Comparison of ENCODE assay signal across 12 cellular contexts in genomic region chr4:26298198-26298950, GRCh38. TPM values are rescaled to one million over a fixed set of nuclear protein-coding genes. Genes with fewer than 3 reads are reported as not detected.
DNase-seq lines count a peak whose midpoint lies in the region; ATAC-seq and TF ChIP-seq lines count a peak whose summit lies in the region.
"Had no signal": no experiment of that assay in that cellular context is flagged by ENCODE, and none has a peak within 500 bp of the region (broad histone marks: within the 10 kb centered on the region; RNA-seq: fewer than 3 reads in every experiment).

No MANE protein-coding gene starts in this region.

- no peak overlapping the region for H3K4ac ChIP-seq in mesendoderm (ENCODE audit: low read depth, low read length)

- H3K36me3 ChIP-seq in HUES64 (ENCODE audit: insufficient read depth, low read length) (no peaks in the 10 kb centered on the region), brain microvascular endothelial cell (replicated peaks) (no peaks in the 10 kb centered on the region), mesendoderm (ENCODE audit: control insufficient read depth, insufficient read depth, low read length) (no peaks in the 10 kb centered on the region)
- H3K36me3 ChIP-seq: tibial nerve had no signal

- H4K8ac ChIP-seq in mesendoderm (ENCODE audit: low read depth, low read length) = no peak overlapping the region

- no peaks in the 10 kb centered on the region for H3K79me2 ChIP-seq in mesendoderm (ENCODE audit: control insufficient read depth, insufficient read depth, low read length)

- no peaks in the 10 kb centered on the region for H3K27me3 ChIP-seq in HUES64 (ENCODE audit: insufficient read depth, low read length)
- H3K27me3 ChIP-seq in brain microvascular endothelial cell (replicated peaks) = no peaks in the 10 kb centered on the region
- no peaks in the 10 kb centered on the region for H3K27me3 ChIP-seq in mesendoderm (ENCODE audit: insufficient read depth, low read length, poor library complexity)
- H3K27me3 ChIP-seq: tibial nerve had no signal

- H3K23ac ChIP-seq in mesendoderm (ENCODE audit: low read length) = no peak overlapping the region

- ATAC-seq in GM19395 (IDR thresholded peaks at IDR 0.05; ENCODE audit: unreplicated experiment) = no peak

- no peaks in the 10 kb centered on the region for H3K79me1 ChIP-seq in mesendoderm (ENCODE audit: low read length)

- WGBS in HUES64 = 24% methylated on average over 5 of the region's 5 CpGs
- no CpG with 5 or more reads among the region's 5 CpGs for WGBS in mesendoderm (ENCODE audit: extremely low coverage, insufficient coverage, low lambda C conversion rate)

- no peak overlapping the region for H3K56ac ChIP-seq in mesendoderm (ENCODE audit: low read length)

- in situ Hi-C loops in G401 (cut with HindIII; ENCODE audit: low sequenced_read_pairs) = no loop called here
- in situ Hi-C loops in brain microvascular endothelial cell (cut with HindIII; ENCODE audit: low pct_ligation_motif_present, low sequenced_read_pairs) = no loop called here

- DNase-seq in G401 (ENCODE audit: low spot score) (peak; percentile 74), brain microvascular endothelial cell (no peak), mesendoderm (peak; percentile 26), glomerular visceral epithelial cell (ENCODE audit: extremely low spot score) (no peak), C1 segment of cervical spinal cord (lab: John Stamatoyannopoulos, UW) (no peak), NCI-H2107 treated with DMSO at 0.1 percent for 48 hours (lab: John Stamatoyannopoulos, UW; ENCODE audit: unreplicated experiment) (no peak)
- DNase-seq: activated CD4-positive, alpha-beta T cell treated with anti-CD3 and anti-CD28 coated beads, Interleukin-2, amount 50 U/mL, for 48 hours; NCI-H524 had no signal

- no peak for TF ChIP-seq CTCF in brain microvascular endothelial cell (IDR thresholded peaks at IDR 0.05; ENCODE audit: low read depth, low read length, missing control alignments)

- H2BK5ac ChIP-seq in mesendoderm (ENCODE audit: low read length) = no peak overlapping the region

- H3K9me3 ChIP-seq in HUES64 (ENCODE audit: insufficient read depth, low read depth, low read length) = no peaks in the 10 kb centered on the region
- H3K9me3 ChIP-seq: tibial nerve had no signal

- peak overlapping the region; percentile 78 for H3K27ac ChIP-seq in HUES64 (ENCODE audit: low read depth, low read length)
- peak overlapping the region; percentile 21 for H3K27ac ChIP-seq in brain microvascular endothelial cell
- no peak overlapping the region for H3K27ac ChIP-seq in mesendoderm (ENCODE audit: low read depth, low read length)

- no peak overlapping the region for H2AK5ac ChIP-seq in mesendoderm (ENCODE audit: low read length)

- H3K4me2 ChIP-seq in mesendoderm (ENCODE audit: low read length) = no peak overlapping the region

- H2BK120ac ChIP-seq in mesendoderm (ENCODE audit: low read depth, low read length) = no peak overlapping the region

- H3K9ac ChIP-seq in HUES64 (ENCODE audit: low read depth, low read length) (peak overlapping the region; percentile 55), mesendoderm (ENCODE audit: low read length) (no peak overlapping the region)

- no peak overlapping the region for H4K5ac ChIP-seq in mesendoderm (ENCODE audit: low read length)

- H3K4me3 ChIP-seq in HUES64 (ENCODE audit: low read length) = peak overlapping the region; percentile 4
- no peak overlapping the region for H3K4me3 ChIP-seq in brain microvascular endothelial cell (ENCODE audit: low read depth, low read length)
- no peak overlapping the region for H3K4me3 ChIP-seq in mesendoderm (ENCODE audit: low read length)
- H3K4me3 ChIP-seq: lung, tibial nerve had no signal

- H3K18ac ChIP-seq in mesendoderm (ENCODE audit: low read length) = no peak overlapping the region

- no peak overlapping the region for H2BK15ac ChIP-seq in mesendoderm (replicated peaks; ENCODE audit: low read depth)

- H3K4me1 ChIP-seq in HUES64 (ENCODE audit: insufficient read depth, low read length) = peaks cover 56% of the 10 kb centered on the region
- no peaks in the 10 kb centered on the region for H3K4me1 ChIP-seq in mesendoderm (ENCODE audit: control insufficient read depth, low read depth, low read length)

RNA-seq across cellular contexts. Expression of gene RBPJ, which starts 22.4 kb away (rescaled TPM):
- total RNA-seq in G401 (2014; rRNA removed; shearing (Covaris generic)) = 207 and 336 TPM in 2 replicates
- polyA plus RNA-seq in HUES64 (2013, experiment 1 of 2) = 69.6 TPM
- 70.3 TPM for polyA plus RNA-seq in HUES64 (2013, experiment 2 of 2)
- polyA plus RNA-seq in mesendoderm (2013, experiment 1 of 2) = 77.2 TPM
- polyA plus RNA-seq in mesendoderm (2013, experiment 2 of 2) = 77.5 TPM

Comparison
In these comparisons a context has a peak if more than half of its experiments do, and no peak if none do; other contexts are left out.
1. DNase-seq: peak in G401 (single experiment) and mesendoderm (single experiment); none in brain microvascular endothelial cell (single experiment), glomerular visceral epithelial cell (single experiment), C1 segment of cervical spinal cord (0 of 14) and NCI-H2107 treated with DMSO at 0.1 percent for 48 hours (single experiment).